ENCODE assay signal across 2 cellular contexts in genomic region chr3:144295619-144296018, GRCh38.
TF ChIP-seq lines count a peak whose summit lies in the region.

No MANE protein-coding gene starts in this region.

TF ChIP-seq in GM23338, 12 proteins besides CTCF, POLR2A, EP300 and RAD21:
- TF ChIP-seq JUNB (IDR thresholded peaks at IDR 0.05; ENCODE audit: unreplicated experiment) (no peak), ZNF114 (CRISPR knock-in tag; IDR thresholded peaks at IDR 0.05) (no peak), NANOG (IDR thresholded peaks at IDR 0.05; ENCODE audit: borderline replicate concordance) (no peak), ZNF331 (CRISPR knock-in tag; IDR thresholded peaks at IDR 0.05; ENCODE audit: low read depth) (no peak), EZH2 (IDR thresholded peaks at IDR 0.05; ENCODE audit: low read depth, unreplicated experiment) (no peak), REST (IDR thresholded peaks at IDR 0.05; ENCODE audit: unreplicated experiment) (no peak), POLR2AphosphoS5 (IDR thresholded peaks at IDR 0.05; ENCODE audit: low read depth) (no peak), EZH2phosphoT487 (IDR thresholded peaks at IDR 0.05; ENCODE audit: unreplicated experiment) (no peak), STAT1 (IDR thresholded peaks at IDR 0.05; ENCODE audit: unreplicated experiment) (no peak), CREB1 (CRISPR knock-in tag; IDR thresholded peaks at IDR 0.05; ENCODE audit: low read depth) (no peak), ETS1 (IDR thresholded peaks at IDR 0.05) (no peak), ZNF462 (CRISPR knock-in tag; IDR thresholded peaks at IDR 0.05) (no peak)
TF ChIP-seq in GM23338: peak in this region for 0.

TF ChIP-seq in GM12878, 131 proteins besides CTCF, POLR2A, EP300 and RAD21:
- TF ChIP-seq IRF4 (IDR thresholded peaks at IDR 0.05; ENCODE audit: low read depth, low read length) (no peak), SRF (IDR thresholded peaks at IDR 0.05; ENCODE audit: low read depth in 2 of 2, low read length in 2 of 2) (no peak), BCL11A (IDR thresholded peaks at IDR 0.05; ENCODE audit: low read depth, low read length) (no peak), BCLAF1 (IDR thresholded peaks at IDR 0.05) (no peak)
